In the genomic region with DNA sequence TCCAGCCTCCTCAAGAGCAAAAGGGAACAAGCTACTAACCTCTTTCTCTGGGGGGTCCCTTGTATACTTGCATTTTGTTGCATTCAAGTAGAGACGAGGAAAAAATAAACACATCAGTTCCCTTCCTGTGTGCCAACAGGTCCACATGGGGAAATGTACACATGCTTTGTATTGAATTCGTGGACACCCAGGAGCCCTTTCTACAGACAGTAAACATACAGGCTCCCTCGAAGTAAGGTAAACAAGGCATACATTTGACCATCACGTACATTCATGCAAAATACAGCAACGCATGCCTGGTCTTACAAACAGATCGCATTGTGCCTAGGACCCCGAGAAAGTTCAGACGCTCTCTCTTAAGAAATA, we compare ENCODE assay signal across 13 cellular contexts. TPM values are rescaled to one million over a fixed set of nuclear protein-coding genes. Genes with fewer than 3 reads are reported as not detected.
DNase-seq lines count a peak whose midpoint lies in the region; ATAC-seq and TF ChIP-seq lines count a peak whose summit lies in the region.
"Had no signal": no experiment of that assay in that cellular context is flagged by ENCODE, and none has a peak within 500 bp of the region (broad histone marks: within the 10 kb centered on the region; RNA-seq: fewer than 3 reads in every experiment).

No MANE protein-coding gene starts in this region.

- no peaks in the 10 kb centered on the region for H3K9me3 Mint-ChIP-seq in stimulated activated naive CD8-positive, alpha-beta T cell treated with anti-CD3 and anti-CD28 coated beads, Interleukin-15, Interleukin-2, amounts not matched to agents 100 ng/mL and 50 ng/mL, for 24 hours
- no peaks in the 10 kb centered on the region for H3K9me3 Mint-ChIP-seq in naive B cell

- peaks cover 47% of the 10 kb centered on the region for H3K27me3 ChIP-seq in foreskin keratinocyte

- peaks cover 8% of the 10 kb centered on the region for H3K4me1 Mint-ChIP-seq in stimulated activated naive CD8-positive, alpha-beta T cell treated with anti-CD3 and anti-CD28 coated beads, Interleukin-15, Interleukin-2, amounts not matched to agents 100 ng/mL and 50 ng/mL, for 24 hours (ENCODE audit: low read depth)
- H3K4me1 Mint-ChIP-seq in naive B cell, result peaks cover 5 to 30% (median 15%) of the 10 kb centered on the region in 3 donors

- no peaks in the 10 kb centered on the region for H3K4me1 ChIP-seq in foreskin keratinocyte

- peaks cover 78% of the 10 kb centered on the region for H3K27me3 Mint-ChIP-seq in stimulated activated naive CD8-positive, alpha-beta T cell treated with anti-CD3 and anti-CD28 coated beads, Interleukin-15, Interleukin-2, amounts not matched to agents 100 ng/mL and 50 ng/mL, for 24 hours
- H3K27me3 Mint-ChIP-seq in naive B cell, result peaks cover 53 to 70% (median 68%) of the 10 kb centered on the region in 3 donors

- H3K4me3 Mint-ChIP-seq in stimulated activated naive CD8-positive, alpha-beta T cell treated with anti-CD3 and anti-CD28 coated beads, Interleukin-15, Interleukin-2, amounts not matched to agents 100 ng/mL and 50 ng/mL, for 24 hours, result peak overlapping the region; percentile 35
- peak overlapping the region in 6 of 8 donors; percentile 9 to 90 (median 58) for H3K4me3 Mint-ChIP-seq in naive B cell

- ATAC-seq in stimulated activated naive CD8-positive, alpha-beta T cell treated with anti-CD3 and anti-CD28 coated beads, Interleukin-15, Interleukin-2, amounts not matched to agents 100 U/mL and 50 U/mL, for 24 hours, result no peak
- no peak for ATAC-seq in naive B cell (ENCODE audit: low read depth in 2 of 2)
- ATAC-seq in foreskin keratinocyte, result no peak
- ATAC-seq: SK-N-SH treated with all-trans-retinoic acid at 6 μM for 48 hours had no signal

- TF ChIP-seq CTCF in foreskin keratinocyte (conservative IDR thresholded peaks at IDR 0.05), result no peak

- no peak overlapping the region for H3K27ac Mint-ChIP-seq in stimulated activated naive CD8-positive, alpha-beta T cell treated with anti-CD3 and anti-CD28 coated beads, Interleukin-15, Interleukin-2, amounts not matched to agents 100 ng/mL and 50 ng/mL, for 24 hours
- no peak overlapping the region for H3K27ac Mint-ChIP-seq in naive B cell

- no peak for DNase-seq in stimulated activated naive CD8-positive, alpha-beta T cell treated with anti-CD3 and anti-CD28 coated beads, Interleukin-15, Interleukin-2, amounts not matched to agents 100 U/mL and 50 U/mL, for 24 hours
- DNase-seq in cerebellar cortex (ENCODE audit: low spot score) (peak; percentile 44), naive B cell (no peak), foreskin keratinocyte (no peak)
- DNase-seq in stimulated activated CD4-positive, alpha-beta T cell treated with anti-CD3 and anti-CD28 coated beads, Interleukin-4, amount 100 ng/mL, for 4 hours, result no peak
- DNase-seq in stimulated activated CD4-positive, alpha-beta T cell treated with anti-CD3 and anti-CD28 coated beads, Interleukin-15, amount 100 ng/mL, for 24 hours, result no peak
- DNase-seq in activated CD8-positive, alpha-beta memory T cell treated with anti-CD3 and anti-CD28 coated beads, Interleukin-2, amount 50 U/mL, for 4 hours, result no peak
- DNase-seq: COR-L47; stimulated activated CD4-positive, alpha-beta T cell treated with anti-CD3 and anti-CD28 coated beads, Interleukin-2, amount 100 ng/mL, for 48 hours had no signal

- H3K36me3 Mint-ChIP-seq in stimulated activated naive CD8-positive, alpha-beta T cell treated with anti-CD3 and anti-CD28 coated beads, Interleukin-15, Interleukin-2, amounts not matched to agents 100 ng/mL and 50 ng/mL, for 24 hours (ENCODE audit: low read depth), result no peaks in the 10 kb centered on the region
- no peaks in the 10 kb centered on the region for H3K36me3 Mint-ChIP-seq in naive B cell

- no peak overlapping the region for H3K27ac ChIP-seq in foreskin keratinocyte

RNA-seq across cellular contexts. Expression of gene KCND3, which starts 1.1 kb away (rescaled TPM):
- under 1 TPM in 2 of 6 donors, not detected in 4; 0.03 to 0.11 TPM for polyA plus RNA-seq in naive B cell (ENCODE audit: low read depth in 6 of 6)
- 0.07 and 0.10 TPM in 2 replicates for total RNA-seq in foreskin keratinocyte
- 0.01 and 0.02 TPM in 2 replicates for polyA plus RNA-seq in foreskin keratinocyte
- total RNA-seq: activated CD8-positive, alpha-beta memory T cell treated with anti-CD3 and anti-CD28 coated beads for 36 hours; HT1080 had no signal
